Comparison of ENCODE assay signal across 17 cellular contexts in the genomic region with DNA sequence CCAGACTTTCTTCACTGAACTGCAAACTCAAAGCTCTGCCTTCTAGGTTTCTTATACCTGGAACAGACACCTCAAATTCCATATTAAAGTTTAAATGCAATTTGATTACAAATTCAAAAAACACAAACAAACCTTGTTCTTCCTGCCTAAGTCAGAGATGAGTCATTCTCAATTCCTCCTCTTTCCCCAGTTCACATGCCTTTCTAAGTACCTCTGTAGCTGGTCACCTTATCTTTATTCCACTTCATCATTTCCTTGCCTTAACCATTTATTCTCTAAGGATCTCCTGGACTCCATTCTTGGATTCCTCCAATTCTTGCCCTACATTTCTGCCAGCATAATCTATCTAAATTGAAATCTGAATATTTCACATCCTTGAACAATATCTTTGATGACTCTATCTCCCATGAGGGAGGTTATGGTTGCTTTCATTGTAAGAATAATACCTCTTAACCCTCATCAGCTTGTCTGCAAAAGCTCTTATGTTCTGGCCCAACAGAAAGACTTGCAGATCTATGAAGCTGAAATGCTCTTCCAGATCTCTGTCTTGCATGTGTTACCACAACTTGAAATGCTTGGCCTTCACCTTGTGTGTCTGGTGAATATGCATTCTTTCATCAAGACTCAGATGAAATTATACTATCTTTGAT. TPM values are rescaled to one million over a fixed set of nuclear protein-coding genes. Genes with fewer than 3 reads are reported as not detected.
DNase-seq lines count a peak whose midpoint lies in the region; ATAC-seq and TF ChIP-seq lines count a peak whose summit lies in the region.
"Had no signal": no experiment of that assay in that cellular context is flagged by ENCODE, and none has a peak within 500 bp of the region (broad histone marks: within the 10 kb centered on the region; RNA-seq: fewer than 3 reads in every experiment).

No MANE protein-coding gene starts in this region.

- no peak overlapping the region for H3K14ac ChIP-seq in mesenchymal stem cell (ENCODE audit: low read length in 2 of 2)

- no peak overlapping the region for H2BK15ac ChIP-seq in mesenchymal stem cell (ENCODE audit: low read depth, poor library complexity, severe bottlenecking)

- H3K9me3 Mint-ChIP-seq in Calu3 (ENCODE audit: low read depth, unreplicated experiment), result no peaks in the 10 kb centered on the region
- H3K9me3 Mint-ChIP-seq: effector memory CD8-positive, alpha-beta T cell; stimulated activated naive B cell treated with anti-CD40 and anti-IgM and Interleukin-4, amounts not matched to agents 10 μg/mL and 1 μg/mL and 100 μg/mL, for 72 hours had no signal

- H3K36me3 ChIP-seq in mesenchymal stem cell (ENCODE audit: control insufficient read depth in 1 of 2, insufficient read depth in 2 of 2, low read depth in 1 of 2, low read length in 2 of 2), result no peaks in the 10 kb centered on the region

- H2BK120ac ChIP-seq in mesenchymal stem cell (ENCODE audit: low read depth, low read length), result no peak overlapping the region

- no peaks in the 10 kb centered on the region for H3K4me1 ChIP-seq in mesenchymal stem cell (ENCODE audit: control insufficient read depth, insufficient read depth, low read depth, low read length)

- H3K18ac ChIP-seq in mesenchymal stem cell (ENCODE audit: low read depth in 1 of 2, low read length in 2 of 2), result peak overlapping the region in 1 of 2 experiments; percentile 34

- BruUV-seq in Calu3 (replicated peaks; lab: Mats Ljungman, UMichigan), result no TSS peak

- CTCF ChIA-PET in Calu3 (lab: Charles Lee), result interaction anchor here (0.8 kb wide), 1 partner anchor 22 kb away, joined by 3 read pairs; no protein-coding TSS in a partner anchor

- no peaks in the 10 kb centered on the region for H3K36me3 Mint-ChIP-seq in Calu3 (ENCODE audit: insufficient read depth, unreplicated experiment)
- H3K36me3 Mint-ChIP-seq: activated CD8-positive, alpha-beta memory T cell treated with anti-CD3 and anti-CD28 coated beads, Interleukin-2, amount 10 ng/mL, durations not matched to agents 7 days and 5 days; stimulated activated naive B cell treated with anti-CD40 and anti-IgM and Interleukin-4, amounts not matched to agents 10 μg/mL and 1 μg/mL and 100 μg/mL, for 72 hours had no signal

- H3K4me1 Mint-ChIP-seq in Calu3 (ENCODE audit: low read depth, unreplicated experiment), result no peaks in the 10 kb centered on the region
- H3K4me1 Mint-ChIP-seq: activated CD8-positive, alpha-beta memory T cell treated with anti-CD3 and anti-CD28 coated beads, Interleukin-2, amount 10 ng/mL, durations not matched to agents 7 days and 5 days; stimulated activated naive B cell treated with anti-CD40 and anti-IgM and Interleukin-4, amounts not matched to agents 10 μg/mL and 1 μg/mL and 100 μg/mL, for 72 hours had no signal

- H2BK12ac ChIP-seq in mesenchymal stem cell (ENCODE audit: low read length in 2 of 2), result peak overlapping the region in 1 of 2 experiments; percentile 71

- no peak overlapping the region for H3K4me3 ChIP-seq in mesenchymal stem cell (ENCODE audit: insufficient read depth in 1 of 2, low read depth in 1 of 2, low read length in 2 of 2)
- H3K4me3 ChIP-seq: skin epidermis had no signal

- H3K9ac ChIP-seq in mesenchymal stem cell (ENCODE audit: low read length), result no peak overlapping the region

- no peak for ATAC-seq in GM21360 (IDR thresholded peaks at IDR 0.05; ENCODE audit: unreplicated experiment)
- ATAC-seq: activated CD8-positive, alpha-beta memory T cell treated with anti-CD3 and anti-CD28 coated beads, Interleukin-2, amount 10 ng/mL, durations not matched to agents 7 days and 5 days; effector memory CD8-positive, alpha-beta T cell; stimulated activated naive B cell treated with anti-CD40 and anti-IgM and Interleukin-4, amounts not matched to agents 10 μg/mL and 1 μg/mL and 100 μg/mL, for 72 hours had no signal

- no peaks in the 10 kb centered on the region for H3K27me3 ChIP-seq in mesenchymal stem cell (ENCODE audit: control insufficient read depth in 1 of 2, insufficient read depth in 1 of 2, low read length in 2 of 2)

- no peak overlapping the region for H3K27ac ChIP-seq in mesenchymal stem cell (ENCODE audit: low read length, poor library complexity, severe bottlenecking)
- H3K27ac ChIP-seq: skin epidermis had no signal

- DNase-seq in DMS53 treated with DMSO at 0.1 percent for 48 hours (lab: John Stamatoyannopoulos, UW; ENCODE audit: unreplicated experiment), result peak; percentile 5
- peak; percentile 67 for DNase-seq in M059J (ENCODE audit: low read depth)
- peak; percentile 13 for DNase-seq in dermis blood vessel endothelial cell
- peak; percentile 63 for DNase-seq in mesenchymal stem cell
- no peak for DNase-seq in Calu3
- no peak for DNase-seq in SHP77 (lab: John Stamatoyannopoulos, UW)
- no peak for DNase-seq in AG08396 (ENCODE audit: low spot score)
- DNase-seq: activated CD8-positive, alpha-beta memory T cell treated with anti-CD3 and anti-CD28 coated beads, Interleukin-2, amount 10 ng/mL, durations not matched to agents 7 days and 5 days; AML-193; effector memory CD8-positive, alpha-beta T cell; islet precursor cell; KG1; NCI-H1417; NCI-H524; stimulated activated naive B cell treated with anti-CD40 and anti-IgM and Interleukin-4, amounts not matched to agents 10 μg/mL and 1 μg/mL and 100 μg/mL, for 72 hours had no signal

- H3K4me3 Mint-ChIP-seq in Calu3 (ENCODE audit: low read depth, unreplicated experiment), result no peak overlapping the region
- H3K4me3 Mint-ChIP-seq: activated CD8-positive, alpha-beta memory T cell treated with anti-CD3 and anti-CD28 coated beads, Interleukin-2, amount 10 ng/mL, durations not matched to agents 7 days and 5 days; effector memory CD8-positive, alpha-beta T cell; stimulated activated naive B cell treated with anti-CD40 and anti-IgM and Interleukin-4, amounts not matched to agents 10 μg/mL and 1 μg/mL and 100 μg/mL, for 72 hours had no signal

- intact Hi-C loops in Calu3 (cut with micrococcal nuclease; ENCODE audit: unreplicated experiment), result no loop called here

- H3K9me3 ChIP-seq in mesenchymal stem cell (ENCODE audit: control insufficient read depth, low read length), result no peaks in the 10 kb centered on the region

- H2BK5ac ChIP-seq in mesenchymal stem cell (ENCODE audit: low read depth, low read length, poor library complexity, severe bottlenecking), result no peak overlapping the region

- H3K79me1 ChIP-seq in mesenchymal stem cell (replicated peaks; ENCODE audit: low read length, poor library complexity, severe bottlenecking), result no peaks in the 10 kb centered on the region

- H2AK5ac ChIP-seq in mesenchymal stem cell (ENCODE audit: low read length, severe bottlenecking), result no peak overlapping the region

- no peak overlapping the region for H4K8ac ChIP-seq in mesenchymal stem cell (ENCODE audit: low read length)

- H3K4me2 ChIP-seq in mesenchymal stem cell (ENCODE audit: low read length, poor library complexity, severe bottlenecking), result no peak overlapping the region

- H2AFZ ChIP-seq in mesenchymal stem cell (ENCODE audit: low read depth, low read length), result no peak overlapping the region

- H3K27ac Mint-ChIP-seq in Calu3 (ENCODE audit: unreplicated experiment), result no peak overlapping the region
- H3K27ac Mint-ChIP-seq: activated CD8-positive, alpha-beta memory T cell treated with anti-CD3 and anti-CD28 coated beads, Interleukin-2, amount 10 ng/mL, durations not matched to agents 7 days and 5 days; effector memory CD8-positive, alpha-beta T cell; stimulated activated naive B cell treated with anti-CD40 and anti-IgM and Interleukin-4, amounts not matched to agents 10 μg/mL and 1 μg/mL and 100 μg/mL, for 72 hours had no signal

- H4K91ac ChIP-seq in mesenchymal stem cell (ENCODE audit: low read length), result no peak overlapping the region

- no peaks in the 10 kb centered on the region for H3K27me3 Mint-ChIP-seq in Calu3 (ENCODE audit: unreplicated experiment)
- H3K27me3 Mint-ChIP-seq: effector memory CD8-positive, alpha-beta T cell; stimulated activated naive B cell treated with anti-CD40 and anti-IgM and Interleukin-4, amounts not matched to agents 10 μg/mL and 1 μg/mL and 100 μg/mL, for 72 hours had no signal

- TF ChIP-seq CTCF in Calu3 (IDR thresholded peaks at IDR 0.05; ENCODE audit: unreplicated experiment), result no peak

- H3K4ac ChIP-seq in mesenchymal stem cell (ENCODE audit: low read depth in 1 of 2, low read length in 2 of 2), result peak overlapping the region in 1 of 2 experiments; percentile 67

- no peak overlapping the region for H3K23ac ChIP-seq in mesenchymal stem cell (ENCODE audit: low read length in 2 of 2)

RNA-seq across cellular contexts. Expression of gene PDE5A, which starts 28.5 kb away (rescaled TPM):
- total RNA-seq in M059J (2014; rRNA removed; shearing (Covaris generic)), result 42.0 and 51.5 TPM in 2 replicates
- total RNA-seq in dermis blood vessel endothelial cell, result 1.7 and 1.8 TPM in 2 replicates
- polyA plus RNA-seq in mesenchymal stem cell (2013, experiment 1 of 2), result 76.3 TPM
- polyA plus RNA-seq in mesenchymal stem cell (2013, experiment 2 of 2), result 76.6 TPM
- 41.4 and 41.9 TPM in 2 replicates for total RNA-seq in Calu3 (2022)

Comparison
In these comparisons a context has a peak if more than half of its experiments do, and no peak if none do; other contexts are left out.
1. DNase-seq: peak in DMS53 treated with DMSO at 0.1 percent for 48 hours (single experiment), M059J (single experiment), dermis blood vessel endothelial cell (single experiment) and mesenchymal stem cell (single experiment); none in Calu3 (single experiment), SHP77 (0 of 2) and AG08396 (single experiment).
2. RNA of gene PDE5A, which starts 28.5 kb away (total RNA-seq): 42.0 to 51.5 TPM in M059J and 41.4 to 41.9 TPM in Calu3; 1.7 to 1.8 TPM in dermis blood vessel endothelial cell; every median in the first group is over 10 times any median in the second.